24 cellular contexts compared by ENCODE assay signal in genomic region chr6:139713416-139713815, GRCh38.
DNase-seq lines count a peak whose midpoint lies in the region; ATAC-seq and TF ChIP-seq lines count a peak whose summit lies in the region.
"Had no signal": no experiment of that assay in that cellular context is flagged by ENCODE, and none has a peak within 500 bp of the region (broad histone marks: within the 10 kb centered on the region; RNA-seq: fewer than 3 reads in every experiment).

No MANE protein-coding gene starts in this region.

- H4K8ac ChIP-seq in trophoblast cell (ENCODE audit: low read depth, low read length), result no peak overlapping the region

- no peak overlapping the region for H3K4me2 ChIP-seq in mammary epithelial cell (ENCODE audit: insufficient read depth, low read depth, low read length)
- H3K4me2 ChIP-seq in trophoblast cell (ENCODE audit: low read length), result no peak overlapping the region

- CTCF ChIA-PET in mammary epithelial cell (lab: Charles Lee; ENCODE audit: low non-redundant PET), result interaction anchor here (0.7 kb wide), 1 partner anchor 58 kb away, joined by 5 read pairs; no protein-coding TSS in a partner anchor

- H3K27me3 Mint-ChIP-seq in natural killer cell (ENCODE audit: low read depth in 2 of 2), result peaks cover 3 to 6% of the 10 kb centered on the region in 2 donors
- H3K27me3 Mint-ChIP-seq: effector memory CD8-positive, alpha-beta T cell had no signal

- peaks cover 5% of the 10 kb centered on the region for H3K79me1 ChIP-seq in trophoblast cell (ENCODE audit: low read length)

- H3K4me3 ChIP-seq in mammary epithelial cell (replicated peaks in 1 of 3; ENCODE audit: insufficient read depth in 1 of 3, low read depth in 2 of 3, low read length in 3 of 3), result no peak overlapping the region
- H3K4me3 ChIP-seq in trophoblast cell (ENCODE audit: low read depth, low read length), result no peak overlapping the region
- no peak overlapping the region for H3K4me3 ChIP-seq in colonic mucosa
- H3K4me3 ChIP-seq: ascending aorta, tibial artery had no signal

- intact Hi-C loops in mammary epithelial cell (cut with micrococcal nuclease), result loop anchor here (5.0 kb wide), 1 partner anchor 306 kb away; no protein-coding TSS in a partner anchor
- intact Hi-C loops in colonic mucosa (cut with DNase I), result no loop called here
- intact Hi-C loops in natural killer cell (cut with micrococcal nuclease), result no loop called here

- H3K4me3 Mint-ChIP-seq in natural killer cell, result no peak overlapping the region
- H3K4me3 Mint-ChIP-seq: activated T-cell treated with anti-CD3 and anti-CD28 coated beads, Interleukin-2, amount 50 U/mL, for 72 hours; effector memory CD8-positive, alpha-beta T cell; IgD-negative memory B cell; memory B cell had no signal

- dilution Hi-C loops in mammary epithelial cell (cut with HindIII; ENCODE audit: low sequenced_read_pairs), result no loop called here

- no peak overlapping the region for H2BK12ac ChIP-seq in trophoblast cell (ENCODE audit: low read length)

- WGBS in mammary epithelial cell (ENCODE audit: low coverage, missing lambda C conversion rate), result 29% methylated on average over 3 of the region's 3 CpGs
- no CpG with 5 or more reads among the region's 3 CpGs for WGBS in trophoblast cell (ENCODE audit: extremely low coverage, insufficient coverage, insufficient read length)

- H3K36me3 ChIP-seq in mammary epithelial cell (ENCODE audit: insufficient read depth, low read length) (no peaks in the 10 kb centered on the region), trophoblast cell (ENCODE audit: control insufficient read depth in 1 of 2, insufficient read depth in 2 of 2, low read length in 2 of 2) (no peaks in the 10 kb centered on the region), colonic mucosa (no peaks in the 10 kb centered on the region)
- H3K36me3 ChIP-seq: ascending aorta, tibial artery had no signal

- no peak overlapping the region for H3K4ac ChIP-seq in trophoblast cell (ENCODE audit: low read depth, low read length)

- peak overlapping the region; percentile 47 for H2AFZ ChIP-seq in mammary epithelial cell (ENCODE audit: low read depth, low read length)
- H2AFZ ChIP-seq in trophoblast cell (ENCODE audit: insufficient read depth, low read length, poor library complexity), result no peak overlapping the region

- H3K14ac ChIP-seq in trophoblast cell (ENCODE audit: low read length), result no peak overlapping the region

- H3K9ac ChIP-seq in mammary epithelial cell (ENCODE audit: insufficient read depth, low read length) (no peak overlapping the region), trophoblast cell (ENCODE audit: low read length) (no peak overlapping the region), colonic mucosa (ENCODE audit: low read depth in 2 of 2, low read length in 2 of 2) (no peak overlapping the region)

- H3K36me3 Mint-ChIP-seq in natural killer cell, result no peaks in the 10 kb centered on the region
- H3K36me3 Mint-ChIP-seq: IgD-negative memory B cell, memory B cell had no signal

- in situ Hi-C loops in mammary epithelial cell (cut with MboI; ENCODE audit: low sequenced_read_pairs in 2 of 2), result no loop called here

- no peaks in the 10 kb centered on the region for H3K9me3 Mint-ChIP-seq in natural killer cell
- H3K9me3 Mint-ChIP-seq: activated T-cell treated with anti-CD3 and anti-CD28 coated beads, Interleukin-2, amount 50 U/mL, for 72 hours; effector memory CD8-positive, alpha-beta T cell; memory B cell had no signal

- no peaks in the 10 kb centered on the region for H3K4me1 Mint-ChIP-seq in natural killer cell
- H3K4me1 Mint-ChIP-seq: IgD-negative memory B cell, memory B cell had no signal

- H3K18ac ChIP-seq in trophoblast cell (ENCODE audit: low read length), result no peak overlapping the region

- BruUV-seq in mammary epithelial cell (replicated peaks; lab: Mats Ljungman, UMichigan), result no TSS peak

- H3K27ac ChIP-seq in mammary epithelial cell (ENCODE audit: insufficient read depth, low read depth, low read length), result no peak overlapping the region
- peak overlapping the region; percentile 38 for H3K27ac ChIP-seq in trophoblast cell (ENCODE audit: low read depth, low read length)
- no peak overlapping the region for H3K27ac ChIP-seq in colonic mucosa
- H3K27ac ChIP-seq: ascending aorta, tibial artery had no signal

- no peak for ATAC-seq in natural killer cell
- ATAC-seq: activated T-cell treated with anti-CD3 and anti-CD28 coated beads, Interleukin-2, amount 50 U/mL, for 72 hours; effector memory CD8-positive, alpha-beta T cell had no signal

- no peaks in the 10 kb centered on the region for H3K9me3 ChIP-seq in mammary epithelial cell (replicated peaks; ENCODE audit: insufficient read depth, low read length)
- no peaks in the 10 kb centered on the region for H3K9me3 ChIP-seq in trophoblast cell (ENCODE audit: insufficient read depth, low read depth, low read length)
- no peaks in the 10 kb centered on the region for H3K9me3 ChIP-seq in colonic mucosa
- H3K9me3 ChIP-seq: ascending aorta, tibial artery had no signal

- H4K12ac ChIP-seq in trophoblast cell (ENCODE audit: low read depth, low read length), result no peak overlapping the region

- H3K27ac Mint-ChIP-seq in natural killer cell, result no peak overlapping the region
- H3K27ac Mint-ChIP-seq: activated T-cell treated with anti-CD3 and anti-CD28 coated beads, Interleukin-2, amount 50 U/mL, for 72 hours; effector memory CD8-positive, alpha-beta T cell; IgD-negative memory B cell; memory B cell had no signal

- H3K27me3 ChIP-seq in mammary epithelial cell (ENCODE audit: insufficient read depth, low read length) (no peaks in the 10 kb centered on the region), trophoblast cell (ENCODE audit: insufficient read depth, low read length) (no peaks in the 10 kb centered on the region), colonic mucosa (no peaks in the 10 kb centered on the region)
- H3K27me3 ChIP-seq: ascending aorta, tibial artery had no signal

- H2BK5ac ChIP-seq in trophoblast cell (ENCODE audit: low read depth, low read length, poor library complexity), result no peak overlapping the region

- no peak overlapping the region for H2AK5ac ChIP-seq in trophoblast cell (ENCODE audit: low read length)

- H3K23ac ChIP-seq in trophoblast cell (ENCODE audit: low read length), result no peak overlapping the region

- no peaks in the 10 kb centered on the region for H4K20me1 ChIP-seq in mammary epithelial cell (ENCODE audit: insufficient read depth, low read length)

- no peak for TF ChIP-seq CTCF in mammary epithelial cell (conservative IDR thresholded peaks at IDR 0.05 in 1 of 2, IDR thresholded peaks at IDR 0.05 in 1 of 2; ENCODE audit: extremely low read depth in 1 of 2, insufficient read depth in 1 of 2, low read depth in 1 of 2, low read length in 2 of 2)
- no peak for TF ChIP-seq CTCF in colonic mucosa (IDR thresholded peaks at IDR 0.05)
- no peak for TF ChIP-seq CTCF in natural killer cell (IDR thresholded peaks at IDR 0.05)

- no peak overlapping the region for H4K91ac ChIP-seq in trophoblast cell (ENCODE audit: low read depth, low read length)

- no peaks in the 10 kb centered on the region for H3K79me2 ChIP-seq in mammary epithelial cell (ENCODE audit: insufficient read depth, low read length)
- no peaks in the 10 kb centered on the region for H3K79me2 ChIP-seq in trophoblast cell (ENCODE audit: control insufficient read depth, insufficient read depth, low read length, poor library complexity)

- peak; percentile 8 for DNase-seq in ELF-1 (ENCODE audit: low read depth, low spot score)
- DNase-seq in MV-4-11 (lab: John Stamatoyannopoulos, UW), result peak; percentile 62
- peak; percentile 14 for DNase-seq in mammary epithelial cell
- peak; percentile 19 to 84 for DNase-seq in trophoblast cell
- DNase-seq in colonic mucosa, result no peak
- DNase-seq in natural killer cell, result no peak
- no peak for DNase-seq in middle frontal gyrus (ENCODE audit: extremely low spot score, low spot score)
- DNase-seq: activated CD4-positive, alpha-beta T cell treated with anti-CD3 and anti-CD28 coated beads, Interleukin-2, amount 50 U/mL, for 48 hours; activated T-cell treated with anti-CD3 and anti-CD28 coated beads, Interleukin-2, amount 50 U/mL, for 72 hours; COR-L47; cortex of kidney; DMS79; effector memory CD8-positive, alpha-beta T cell; erythroblast; NCI-H1417 treated with DMSO at 0.1 percent for 48 hours; NCI-H2081; NCI-H524 treated with DMSO at 0.1 percent for 48 hours; occipital lobe; stimulated activated CD4-positive, alpha-beta T cell treated with anti-CD3 and anti-CD28 coated beads, Interleukin-4, amount 100 ng/mL, for 4 hours; T-helper 2 cell; tibial artery had no signal

- H2BK120ac ChIP-seq in trophoblast cell (ENCODE audit: insufficient read depth, low read length, poor library complexity), result no peak overlapping the region

- H3K4me1 ChIP-seq in mammary epithelial cell (ENCODE audit: insufficient read depth, low read length), result peaks cover 29% of the 10 kb centered on the region
- H3K4me1 ChIP-seq in trophoblast cell (ENCODE audit: control insufficient read depth in 1 of 2, insufficient read depth in 2 of 2, low read length in 2 of 2), result peaks cover 6 to 9% of the 10 kb centered on the region in 2 experiments
- H3K4me1 ChIP-seq in colonic mucosa, result no peaks in the 10 kb centered on the region
- H3K4me1 ChIP-seq: ascending aorta had no signal

Comparison
In these comparisons a context has a peak if more than half of its experiments do, and no peak if none do; other contexts are left out.
1. DNase-seq: peak in ELF-1 (single experiment), MV-4-11 (single experiment), mammary epithelial cell (single experiment) and trophoblast cell (2 of 2); none in colonic mucosa (single experiment), natural killer cell (single experiment) and middle frontal gyrus (single experiment).